22 cellular contexts compared by ENCODE assay signal in the genomic region with DNA sequence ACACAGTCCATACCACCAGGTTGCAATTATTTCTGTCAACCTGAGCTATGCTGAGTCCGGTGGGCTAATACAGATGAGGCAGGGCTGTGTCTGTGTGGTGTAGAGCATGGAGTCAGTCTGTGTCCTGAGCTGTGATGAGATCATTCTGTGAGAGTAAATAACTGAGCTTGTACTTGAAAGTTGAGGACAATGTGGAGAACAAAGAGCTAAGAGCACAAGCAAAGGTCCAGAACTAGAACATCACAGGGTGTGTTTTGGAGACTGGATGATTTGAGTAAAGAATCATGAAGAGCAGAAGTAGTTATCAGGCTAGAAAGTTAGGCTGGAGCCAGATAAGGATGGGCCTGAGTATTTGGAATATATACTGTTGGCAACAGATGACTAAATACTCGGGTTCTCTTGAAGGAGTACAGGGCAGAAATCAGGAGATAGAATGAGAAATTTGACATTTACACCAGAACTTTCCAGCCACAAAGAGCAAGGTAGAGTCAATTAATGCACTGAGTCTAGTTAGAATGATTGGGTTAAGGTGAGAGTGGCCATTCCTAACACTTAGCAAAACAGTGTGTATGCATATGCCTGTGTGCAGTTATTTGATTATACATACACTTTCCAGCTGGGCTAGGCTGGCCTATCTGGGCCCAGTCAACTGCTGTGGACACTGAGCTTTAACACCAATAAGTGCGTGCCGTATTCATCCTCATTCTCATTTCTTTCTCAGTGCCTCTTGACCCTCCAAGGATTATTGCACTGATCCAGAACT. TPM values are rescaled to one million over a fixed set of nuclear protein-coding genes. Genes with fewer than 3 reads are reported as not detected.
DNase-seq lines count a peak whose midpoint lies in the region; ATAC-seq, FAIRE-seq and TF ChIP-seq lines count a peak whose summit lies in the region.
"Had no signal": no experiment of that assay in that cellular context is flagged by ENCODE, and none has a peak within 500 bp of the region (broad histone marks: within the 10 kb centered on the region; RNA-seq: fewer than 3 reads in every experiment).

No MANE protein-coding gene starts in this region.

- no peak; a peak in 1 of 4 replicates for TF ChIP-seq EP300 in HepG2 (IDR thresholded peaks at IDR 0.05; ENCODE audit: low read depth in 2 of 2, low read length in 2 of 2)
- TF ChIP-seq EP300 in HepG2 (CRISPR knock-in tag; IDR thresholded peaks at IDR 0.05; ENCODE audit: borderline replicate concordance): no peak

- POLR2A ChIA-PET in HepG2 (lab: Yijun Ruan, JAX): interaction anchor here (0.6 to 4.0 kb wide), 8 partner anchors 7 to 50 kb away, joined by 3 to 26 read pairs (median 4); a partner anchor contains a TSS

- in situ Hi-C loops in astrocyte of the spinal cord (cut with HindIII; ENCODE audit: low sequenced_read_pairs) (no loop called here), HepG2 (cut with HindIII; ENCODE audit: extremely low pct_ligation_motif_present, low pct_unique_long_range_greater_than_20kb) (no loop called here)

- no peaks in the 10 kb centered on the region for H3K4me1 Mint-ChIP-seq in activated T-cell treated with anti-CD3 and anti-CD28 coated beads, Interleukin-2, amount 50 U/mL, for 72 hours (ENCODE audit: low read depth)
- H3K4me1 Mint-ChIP-seq: activated CD8-positive, alpha-beta memory T cell treated with anti-CD3 and anti-CD28 coated beads, Interleukin-2, amount 10 ng/mL, durations not matched to agents 7 days and 5 days; immature natural killer cell; stimulated activated naive CD8-positive, alpha-beta T cell treated with anti-CD3 and anti-CD28 coated beads, Interleukin-15, amount 100 ng/mL, for 72 hours had no signal

- TF ChIP-seq POLR2A in HepG2 (IDR thresholded peaks at IDR 0.05; ENCODE audit: insufficient read depth in 1 of 2, low read depth in 2 of 2, low read length in 2 of 2): no peak

- no peak overlapping the region for H3K4me3 Mint-ChIP-seq in activated T-cell treated with anti-CD3 and anti-CD28 coated beads, Interleukin-2, amount 50 U/mL, for 72 hours
- H3K4me3 Mint-ChIP-seq: activated CD8-positive, alpha-beta memory T cell treated with anti-CD3 and anti-CD28 coated beads, Interleukin-2, amount 10 ng/mL, durations not matched to agents 7 days and 5 days; CD4-positive, alpha-beta T cell; dendritic cell treated with granulocyte-macrophage colony-stimulating factor and Interleukin-4, amounts not matched to agents 40 ng/mL and 50 ng/mL, for 4 days; immature natural killer cell; stimulated activated naive CD8-positive, alpha-beta T cell treated with anti-CD3 and anti-CD28 coated beads, Interleukin-15, amount 100 ng/mL, for 72 hours had no signal

- peak overlapping the region; percentile 58 for H3K27ac ChIP-seq in cardiac muscle cell
- peak overlapping the region; percentile 77 for H3K27ac ChIP-seq in HepG2 (ENCODE audit: extremely low read length, insufficient read depth, low read length)
- H3K27ac ChIP-seq in subcutaneous abdominal adipose tissue (ENCODE audit: low read depth, low read length): peak overlapping the region; percentile 93
- H3K27ac ChIP-seq: vagina had no signal

- H2AFZ ChIP-seq in HepG2 (ENCODE audit: low read length): no peak overlapping the region

- TSS peak; percentile 57 for BruUV-seq in HepG2 (replicated peaks; lab: Mats Ljungman, UMichigan)

- intact Hi-C loops in cardiac septum (cut with DNase I) (no loop called here), HepG2 (cut with micrococcal nuclease; ENCODE audit: unreplicated experiment) (loop anchor here (5.0 kb wide), 1 partner anchor 47 kb away; a partner anchor contains a TSS)

- H3K9me3 Mint-ChIP-seq in activated T-cell treated with anti-CD3 and anti-CD28 coated beads, Interleukin-2, amount 50 U/mL, for 72 hours: peaks cover 0 to 3% of the 10 kb centered on the region in 2 donors

- H3K9ac ChIP-seq in HepG2 (ENCODE audit: insufficient read depth, low read depth, low read length) (peak overlapping the region; percentile 31; the same call in 1 of the 2 replicates), subcutaneous abdominal adipose tissue (ENCODE audit: low read length in 5 of 5) (peak overlapping the region in 1 of 5 donors; percentile 56)

- H3K27me3 Mint-ChIP-seq in activated T-cell treated with anti-CD3 and anti-CD28 coated beads, Interleukin-2, amount 50 U/mL, for 72 hours (ENCODE audit: low read depth): no peaks in the 10 kb centered on the region
- H3K27me3 Mint-ChIP-seq: activated CD8-positive, alpha-beta memory T cell treated with anti-CD3 and anti-CD28 coated beads, Interleukin-2, amount 10 ng/mL, durations not matched to agents 7 days and 5 days; CD4-positive, alpha-beta T cell; dendritic cell treated with granulocyte-macrophage colony-stimulating factor and Interleukin-4, amounts not matched to agents 40 ng/mL and 50 ng/mL, for 4 days; stimulated activated naive CD8-positive, alpha-beta T cell treated with anti-CD3 and anti-CD28 coated beads, Interleukin-15, amount 100 ng/mL, for 72 hours had no signal

- DNase-seq in cardiac muscle cell (ENCODE audit: low read depth in 1 of 2, low spot score in 1 of 2) (peak; percentile 0 to 10), cardiac septum (ENCODE audit: low spot score) (no peak), astrocyte of the spinal cord (ENCODE audit: low read depth, low spot score) (peak; percentile 15), HepG2 (ENCODE audit: low spot score) (peak; percentile 61), kidney tubule cell (ENCODE audit: low spot score) (no peak), AML-193 (lab: John Stamatoyannopoulos, UW) (no peak)
- no peak for DNase-seq in activated T-cell treated with anti-CD3 and anti-CD28 coated beads, Interleukin-2, amount 50 U/mL, for 72 hours
- DNase-seq: activated CD4-positive, CD25-positive, alpha-beta regulatory T cell treated with anti-CD3 and anti-CD28 coated beads, Interleukin-2, amount 50 U/mL, for 72 hours; activated CD8-positive, alpha-beta memory T cell treated with anti-CD3 and anti-CD28 coated beads, Interleukin-2, amount 10 ng/mL, durations not matched to agents 7 days and 5 days; activated effector memory CD4-positive, alpha-beta T cell treated with anti-CD3 and anti-CD28 coated beads, Interleukin-2, amount 50 U/mL, for 16 hours; CD4-positive, alpha-beta T cell; immature natural killer cell; MM.1S; NCI-H1930; SIG-M5; stimulated activated naive CD8-positive, alpha-beta T cell treated with anti-CD3 and anti-CD28 coated beads, Interleukin-15, amount 100 ng/mL, for 72 hours; T-helper 2 cell had no signal

- H3K9me3 ChIP-seq in cardiac muscle cell (ENCODE audit: low read depth) (no peaks in the 10 kb centered on the region), HepG2 (ENCODE audit: low read length) (no peaks in the 10 kb centered on the region), subcutaneous abdominal adipose tissue (ENCODE audit: control insufficient read depth in 5 of 5, low read length in 5 of 5) (no peaks in the 10 kb centered on the region)
- H3K9me3 ChIP-seq: ascending aorta, vagina had no signal

- peak; percentile 50 for ATAC-seq in HepG2
- no peak for ATAC-seq in activated T-cell treated with anti-CD3 and anti-CD28 coated beads, Interleukin-2, amount 50 U/mL, for 72 hours (replicated peaks in 1 of 2)
- ATAC-seq: activated CD8-positive, alpha-beta memory T cell treated with anti-CD3 and anti-CD28 coated beads, Interleukin-2, amount 10 ng/mL, durations not matched to agents 7 days and 5 days; esophagus mucosa; stimulated activated naive CD8-positive, alpha-beta T cell treated with anti-CD3 and anti-CD28 coated beads, Interleukin-15, amount 100 ng/mL, for 72 hours had no signal

- H3K4me2 ChIP-seq in HepG2 (ENCODE audit: low read depth, low read length): peak overlapping the region; percentile 36

- H3K36me3 ChIP-seq in cardiac muscle cell (no peaks in the 10 kb centered on the region), HepG2 (replicated peaks in 1 of 2; ENCODE audit: control insufficient read depth in 1 of 2, insufficient read depth in 2 of 2, low read length in 2 of 2) (no peaks in the 10 kb centered on the region), subcutaneous abdominal adipose tissue (ENCODE audit: control insufficient read depth in 5 of 5, insufficient read depth in 5 of 5, low read length in 5 of 5) (no peaks in the 10 kb centered on the region)
- H3K36me3 ChIP-seq: ascending aorta, vagina had no signal

- 32% methylated on average over 4 of the region's 4 CpGs for WGBS in HepG2 (ENCODE audit: low lambda C conversion rate)

- peaks cover 0 to 3% of the 10 kb centered on the region in 2 donors for H3K36me3 Mint-ChIP-seq in activated T-cell treated with anti-CD3 and anti-CD28 coated beads, Interleukin-2, amount 50 U/mL, for 72 hours (ENCODE audit: insufficient read depth in 2 of 2)

- no peaks in the 10 kb centered on the region for H4K20me1 ChIP-seq in HepG2 (ENCODE audit: insufficient read depth, low read length)

- TF ChIP-seq RAD21 in HepG2 (CRISPR knock-in tag; IDR thresholded peaks at IDR 0.05): no peak

- no peaks in the 10 kb centered on the region for H3K79me2 ChIP-seq in HepG2 (ENCODE audit: insufficient read depth, low read length)

- no peak overlapping the region for H3K27ac Mint-ChIP-seq in activated T-cell treated with anti-CD3 and anti-CD28 coated beads, Interleukin-2, amount 50 U/mL, for 72 hours
- H3K27ac Mint-ChIP-seq: activated CD8-positive, alpha-beta memory T cell treated with anti-CD3 and anti-CD28 coated beads, Interleukin-2, amount 10 ng/mL, durations not matched to agents 7 days and 5 days; CD4-positive, alpha-beta T cell; dendritic cell treated with granulocyte-macrophage colony-stimulating factor and Interleukin-4, amounts not matched to agents 40 ng/mL and 50 ng/mL, for 4 days; immature natural killer cell; stimulated activated naive CD8-positive, alpha-beta T cell treated with anti-CD3 and anti-CD28 coated beads, Interleukin-15, amount 100 ng/mL, for 72 hours had no signal

- FAIRE-seq in HepG2 (lab: Jason Lieb, UNC): peak; percentile 26

- H3K4me3 ChIP-seq in cardiac muscle cell (no peak overlapping the region), astrocyte of the spinal cord (ENCODE audit: low read depth, low read length) (no peak overlapping the region), HepG2 (replicated peaks in 1 of 3; ENCODE audit: insufficient read depth in 1 of 3, low read depth in 2 of 3, low read length in 3 of 3) (peak overlapping the region in 1 of 3 experiments; percentile 2; a peak in 1 of 6 replicates), subcutaneous abdominal adipose tissue (ENCODE audit: low read depth in 1 of 5, low read length in 5 of 5) (no peak overlapping the region)
- H3K4me3 ChIP-seq: ascending aorta, vagina had no signal

- H3K4me1 ChIP-seq in cardiac muscle cell (ENCODE audit: low read depth) (peaks cover 25% of the 10 kb centered on the region), HepG2 (ENCODE audit: insufficient read depth, low read length) (peaks cover 78% of the 10 kb centered on the region), subcutaneous abdominal adipose tissue (ENCODE audit: control insufficient read depth in 5 of 5, insufficient read depth in 5 of 5, low read length in 5 of 5) (peaks cover 16 to 37% (median 34%) of the 10 kb centered on the region in 5 donors)

- H3K27me3 ChIP-seq in cardiac muscle cell (no peaks in the 10 kb centered on the region), HepG2 (ENCODE audit: control insufficient read depth in 1 of 2, insufficient read depth in 2 of 2, low read length in 2 of 2) (no peaks in the 10 kb centered on the region), subcutaneous abdominal adipose tissue (ENCODE audit: control insufficient read depth in 5 of 5, insufficient read depth in 4 of 5, low read length in 5 of 5) (no peaks in the 10 kb centered on the region)
- H3K27me3 ChIP-seq: ascending aorta, vagina had no signal

- TF ChIP-seq CTCF in cardiac muscle cell (IDR thresholded peaks at IDR 0.05; ENCODE audit: low read depth, low read length) (no peak), astrocyte of the spinal cord (IDR thresholded peaks at IDR 0.05; ENCODE audit: low read depth, low read length) (no peak), HepG2 (CRISPR knock-in tag; IDR thresholded peaks at IDR 0.05) (no peak)

- CTCF ChIA-PET in HepG2 (lab: Yijun Ruan, JAX; ENCODE audit: low intra/inter-chr PET ratio, low total read pairs): no interaction called here

RNA-seq across cellular contexts. Expression of a gene that starts 48.8 kb away (rescaled TPM):
- 4.3 and 10.2 TPM in 2 replicates for total RNA-seq in cardiac muscle cell
- polyA plus RNA-seq in cardiac muscle cell: 5.5 and 13.6 TPM in 2 replicates
- total RNA-seq in cardiac septum: 8.0 TPM
- total RNA-seq in HepG2 (2016; rRNA removed; fragmentation: Illumina TruSeq; extraction: Trizol): 0.60 and 0.73 TPM in 2 replicates
- 0.10 and 0.18 TPM in 2 replicates for total RNA-seq in HepG2 (2016; cell fraction: cytosol; rRNA removed; fragmentation: Illumina TruSeq; extraction: Trizol; ENCODE audit: low read depth)
- 0.58 and 0.67 TPM in 2 replicates for total RNA-seq in HepG2 (2016; cell fraction: insoluble cytoplasmic fraction; rRNA removed; fragmentation: Illumina TruSeq; extraction: Trizol)
- total RNA-seq in HepG2 (2016; cell fraction: membrane; rRNA removed; fragmentation: Illumina TruSeq; extraction: Trizol): 0.55 and 0.65 TPM in 2 replicates
- total RNA-seq in HepG2 (2016; cell fraction: nucleus; rRNA removed; fragmentation: Illumina TruSeq; extraction: Trizol): 0.69 and 0.87 TPM in 2 replicates
- 1.4 and 1.7 TPM in 2 replicates for polyA plus RNA-seq in HepG2 (2011; rRNA removed)
- 0.64 and 1.4 TPM in 2 replicates for polyA plus RNA-seq in HepG2 (2011; cell fraction: cytosol; rRNA removed)
- polyA plus RNA-seq in HepG2 (2011; cell fraction: nucleus; rRNA removed): 0.84 and 0.88 TPM in 2 replicates
- polyA plus RNA-seq in HepG2 (2012): 2.7 and 5.9 TPM in 2 replicates
- polyA plus RNA-seq in HepG2 (2016; cell fraction: cytosol; fragmentation: Illumina TruSeq; extraction: Trizol; ENCODE audit: low read depth): 0.03 and 0.14 TPM in 2 replicates
- polyA plus RNA-seq in HepG2 (2016; cell fraction: insoluble cytoplasmic fraction; fragmentation: Illumina TruSeq; extraction: Trizol; ENCODE audit: low read depth): 0.44 and 0.52 TPM in 2 replicates
- polyA plus RNA-seq in HepG2 (2016; cell fraction: membrane; fragmentation: Illumina TruSeq; extraction: Trizol; ENCODE audit: low read depth): 0.10 and 0.26 TPM in 2 replicates
- 0.57 and 0.77 TPM in 2 replicates for polyA plus RNA-seq in HepG2 (2016; cell fraction: nucleus; fragmentation: Illumina TruSeq; extraction: Trizol; ENCODE audit: insufficient read depth, low read depth)
- 1.5 and 2.3 TPM in 2 replicates for polyA minus RNA-seq in HepG2 (2011; rRNA and poly(A)+ RNA removed; ENCODE audit: low replicate concordance)
- 1.7 and 3.1 TPM in 2 replicates for polyA minus RNA-seq in HepG2 (2011; cell fraction: cytosol; rRNA and poly(A)+ RNA removed)
- polyA minus RNA-seq in HepG2 (2011; cell fraction: nucleus; rRNA and poly(A)+ RNA removed): 2.6 TPM in 2 replicates
- total RNA-seq in activated T-cell treated with anti-CD3 and anti-CD28 coated beads, Interleukin-2, amount 50 U/mL, for 72 hours: 1 to 10 TPM; 5.8 to 6.6 TPM

RNA-seq across cellular contexts. Expression of a gene that starts 48.8 kb away (rescaled TPM):
- total RNA-seq in cardiac muscle cell: 33.7 and 43.3 TPM in 2 replicates
- 57.7 and 70.6 TPM in 2 replicates for polyA plus RNA-seq in cardiac muscle cell
- total RNA-seq in cardiac septum: 54.9 TPM
- 29.0 and 36.8 TPM in 2 replicates for total RNA-seq in HepG2 (2016; rRNA removed; fragmentation: Illumina TruSeq; extraction: Trizol)
- total RNA-seq in HepG2 (2016; cell fraction: cytosol; rRNA removed; fragmentation: Illumina TruSeq; extraction: Trizol; ENCODE audit: low read depth): 5.8 and 7.3 TPM in 2 replicates
- total RNA-seq in HepG2 (2016; cell fraction: insoluble cytoplasmic fraction; rRNA removed; fragmentation: Illumina TruSeq; extraction: Trizol): 34.8 and 35.1 TPM in 2 replicates
- 16.0 and 17.4 TPM in 2 replicates for total RNA-seq in HepG2 (2016; cell fraction: membrane; rRNA removed; fragmentation: Illumina TruSeq; extraction: Trizol)
- 46.4 and 47.1 TPM in 2 replicates for total RNA-seq in HepG2 (2016; cell fraction: nucleus; rRNA removed; fragmentation: Illumina TruSeq; extraction: Trizol)
- 44.1 and 51.4 TPM in 2 replicates for polyA plus RNA-seq in HepG2 (2011; rRNA removed)
- polyA plus RNA-seq in HepG2 (2011; cell fraction: cytosol; rRNA removed): 25.4 and 42.2 TPM in 2 replicates
- 24.6 and 40.5 TPM in 2 replicates for polyA plus RNA-seq in HepG2 (2011; cell fraction: nucleus; rRNA removed)
- 41.4 and 67.4 TPM in 2 replicates for polyA plus RNA-seq in HepG2 (2012)
- polyA plus RNA-seq in HepG2 (2016; cell fraction: cytosol; fragmentation: Illumina TruSeq; extraction: Trizol; ENCODE audit: low read depth): 7.0 and 10.6 TPM in 2 replicates
- polyA plus RNA-seq in HepG2 (2016; cell fraction: insoluble cytoplasmic fraction; fragmentation: Illumina TruSeq; extraction: Trizol; ENCODE audit: low read depth): 26.2 and 27.5 TPM in 2 replicates
- polyA plus RNA-seq in HepG2 (2016; cell fraction: membrane; fragmentation: Illumina TruSeq; extraction: Trizol; ENCODE audit: low read depth): 11.6 and 12.0 TPM in 2 replicates
- 45.9 and 54.4 TPM in 2 replicates for polyA plus RNA-seq in HepG2 (2016; cell fraction: nucleus; fragmentation: Illumina TruSeq; extraction: Trizol; ENCODE audit: insufficient read depth, low read depth)
- 38.5 and 99.7 TPM in 2 replicates for polyA minus RNA-seq in HepG2 (2011; rRNA and poly(A)+ RNA removed; ENCODE audit: low replicate concordance)
- 28.8 and 30.0 TPM in 2 replicates for polyA minus RNA-seq in HepG2 (2011; cell fraction: cytosol; rRNA and poly(A)+ RNA removed)
- 91.0 and 93.1 TPM in 2 replicates for polyA minus RNA-seq in HepG2 (2011; cell fraction: nucleus; rRNA and poly(A)+ RNA removed)
- 10 to 100 TPM; 15.5 to 20.8 TPM for total RNA-seq in activated T-cell treated with anti-CD3 and anti-CD28 coated beads, Interleukin-2, amount 50 U/mL, for 72 hours

Comparison
In these comparisons a context has a peak if more than half of its experiments do, and no peak if none do; other contexts are left out.
1. DNase-seq: peak in cardiac muscle cell (2 of 2), astrocyte of the spinal cord (single experiment) and HepG2 (single experiment); none in cardiac septum (single experiment), kidney tubule cell (single experiment), activated T-cell treated with anti-CD3 and anti-CD28 coated beads, Interleukin-2, amount 50 U/mL, for 72 hours (0 of 2) and AML-193 (0 of 2).
2. Peak in every context shown above with its lines, with median percentiles within 50 percentile points of each other: H3K27ac ChIP-seq.